In the genomic region with DNA sequence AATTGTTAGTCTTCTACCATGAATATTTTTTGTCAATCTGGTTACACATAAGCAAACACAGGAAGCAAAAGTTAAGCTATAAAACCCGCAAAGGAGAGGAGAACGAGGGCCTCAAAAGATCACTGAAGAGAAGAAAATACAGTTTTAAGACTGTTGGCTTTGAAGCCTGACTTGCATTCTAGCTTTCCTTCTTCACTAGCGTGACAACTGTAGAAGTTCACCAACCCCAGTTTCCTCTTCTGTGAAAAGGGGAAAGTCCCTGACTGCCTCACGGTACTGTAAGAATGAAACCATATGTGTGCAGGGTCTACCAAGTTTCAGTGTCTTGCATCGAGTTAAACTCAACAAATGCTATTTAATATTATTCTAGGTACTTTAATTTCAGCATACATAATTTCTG, we compare ENCODE assay signal across 7 cellular contexts. TPM values are rescaled to one million over a fixed set of nuclear protein-coding genes. Genes with fewer than 3 reads are reported as not detected.
DNase-seq lines count a peak whose midpoint lies in the region; ATAC-seq and TF ChIP-seq lines count a peak whose summit lies in the region.

No MANE protein-coding gene starts in this region.

- no peak for TF ChIP-seq EP300 in suprapubic skin (IDR thresholded peaks at IDR 0.05)

- no peaks in the 10 kb centered on the region for H3K36me3 Mint-ChIP-seq in dendritic cell treated with granulocyte-macrophage colony-stimulating factor and Interleukin-4, amounts not matched to agents 40 ng/mL and 50 ng/mL, for 4 days (ENCODE audit: low read depth)

- ATAC-seq in GM18907 (IDR thresholded peaks at IDR 0.05; ENCODE audit: unreplicated experiment) = peak; percentile 99
- ATAC-seq in HG02885 (IDR thresholded peaks at IDR 0.05; ENCODE audit: poor library complexity, unreplicated experiment) = peak; percentile 97
- ATAC-seq in upper lobe of right lung = peak; percentile 67

- no peaks in the 10 kb centered on the region for H3K27me3 ChIP-seq in upper lobe of right lung
- H3K27me3 ChIP-seq in suprapubic skin = no peaks in the 10 kb centered on the region

- H3K27ac ChIP-seq in upper lobe of right lung = no peak overlapping the region
- no peak overlapping the region for H3K27ac ChIP-seq in suprapubic skin

- intact Hi-C loops in dendritic cell treated with granulocyte-macrophage colony-stimulating factor and Interleukin-4, amounts not matched to agents 40 ng/mL and 50 ng/mL, for 4 days (cut with micrococcal nuclease) = loop anchor here (5.0 to 10.0 kb wide), 3 partner anchors 54 to 651 kb away; no protein-coding TSS in a partner anchor
- intact Hi-C loops in upper lobe of right lung (cut with DNase I) = no loop called here

- 55% methylated on average over 5 of the region's 5 CpGs for WGBS in suprapubic skin

- peaks cover 26% of the 10 kb centered on the region for H3K4me1 Mint-ChIP-seq in dendritic cell treated with granulocyte-macrophage colony-stimulating factor and Interleukin-4, amounts not matched to agents 40 ng/mL and 50 ng/mL, for 4 days (ENCODE audit: low read depth)

- DNase-seq in SKM-1 (lab: John Stamatoyannopoulos, UW; ENCODE audit: unreplicated experiment) = peak; percentile 76
- DNase-seq in upper lobe of right lung = no peak
- DNase-seq in NCI-H1417 (lab: John Stamatoyannopoulos, UW) = no peak
- no peak for DNase-seq in suprapubic skin (ENCODE audit: low spot score in 2 of 2)

- no peaks in the 10 kb centered on the region for H3K36me3 ChIP-seq in upper lobe of right lung
- H3K36me3 ChIP-seq in suprapubic skin = no peaks in the 10 kb centered on the region

- H3K4me1 ChIP-seq in upper lobe of right lung (no peaks in the 10 kb centered on the region), suprapubic skin (no peaks in the 10 kb centered on the region)

- H3K9me3 ChIP-seq in upper lobe of right lung (no peaks in the 10 kb centered on the region), suprapubic skin (no peaks in the 10 kb centered on the region)

- H3K27ac Mint-ChIP-seq in dendritic cell treated with granulocyte-macrophage colony-stimulating factor and Interleukin-4, amounts not matched to agents 40 ng/mL and 50 ng/mL, for 4 days = peak overlapping the region; percentile 41

- no peak overlapping the region for H3K4me3 Mint-ChIP-seq in dendritic cell treated with granulocyte-macrophage colony-stimulating factor and Interleukin-4, amounts not matched to agents 40 ng/mL and 50 ng/mL, for 4 days

- H3K4me3 ChIP-seq in upper lobe of right lung (no peak overlapping the region), suprapubic skin (no peak overlapping the region)

- peaks cover 8% of the 10 kb centered on the region for H3K27me3 Mint-ChIP-seq in dendritic cell treated with granulocyte-macrophage colony-stimulating factor and Interleukin-4, amounts not matched to agents 40 ng/mL and 50 ng/mL, for 4 days

- no peak for TF ChIP-seq CTCF in upper lobe of right lung (IDR thresholded peaks at IDR 0.05)
- no peak for TF ChIP-seq CTCF in suprapubic skin (IDR thresholded peaks at IDR 0.05)

- no peaks in the 10 kb centered on the region for H3K9me3 Mint-ChIP-seq in dendritic cell treated with granulocyte-macrophage colony-stimulating factor and Interleukin-4, amounts not matched to agents 40 ng/mL and 50 ng/mL, for 4 days

- no peak for TF ChIP-seq POLR2A in suprapubic skin (IDR thresholded peaks at IDR 0.05)

RNA-seq across cellular contexts. Expression of gene LRRN3, which starts 7.5 kb away (rescaled TPM):
- total RNA-seq in upper lobe of right lung (8.9 TPM), suprapubic skin (1 to 10 TPM in 1 of 4 donors, under 1 TPM in 2, not detected in 1; 0.30 to 1.8 (median 0.51) TPM)
